In genomic region chr6:31058128-31058894, GRCh38 we compare ENCODE assay signal across 9 cellular contexts. TPM values are rescaled to one million over a fixed set of nuclear protein-coding genes. Genes with fewer than 3 reads are reported as not detected.
DNase-seq lines count a peak whose midpoint lies in the region; ATAC-seq, FAIRE-seq and TF ChIP-seq lines count a peak whose summit lies in the region.
"Had no signal": no experiment of that assay in that cellular context is flagged by ENCODE, and none has a peak within 500 bp of the region (broad histone marks: within the 10 kb centered on the region; RNA-seq: fewer than 3 reads in every experiment).

No MANE protein-coding gene starts in this region.

- H3K27me3 ChIP-seq in GM06990 (replicated peaks; ENCODE audit: control insufficient read depth, insufficient read depth, low read length) (no peaks in the 10 kb centered on the region), pancreas (no peaks in the 10 kb centered on the region)

- no peak overlapping the region for H3K4me3 ChIP-seq in GM06990 (replicated peaks; ENCODE audit: low read depth, low read length)
- H3K4me3 ChIP-seq in pancreas: no peak overlapping the region

- no peaks in the 10 kb centered on the region for H3K9me3 ChIP-seq in pancreas

- ATAC-seq in pancreas (peak; percentile 74 to 84 (median 74)), GM21447 (IDR thresholded peaks at IDR 0.05; ENCODE audit: unreplicated experiment) (no peak)

- no peak overlapping the region for H3K27ac ChIP-seq in pancreas

- WGBS in pancreas, 2 donors: 67 to 70% methylated on average over 10 of the region's 10 CpGs

- TF ChIP-seq CTCF in GM06990 (IDR thresholded peaks at IDR 0.05; ENCODE audit: insufficient read depth, low read length, poor library complexity, severe bottlenecking) (peak; percentile 29), pancreas (IDR thresholded peaks at IDR 0.05) (peak in 3 of 4 donors; percentile 12 to 37 (median 25))

- peaks cover 0 to 7% (median 0%) of the 10 kb centered on the region in 3 donors for H3K4me1 ChIP-seq in pancreas

- FAIRE-seq in pancreas (lab: Jason Lieb, UNC): no peak

- intact Hi-C loops in pancreas (cut with DNase I): no loop called here

- DNase-seq in 8988T (peak; percentile 46), GM06990 (ENCODE audit: extremely low read depth, insufficient read length) (no peak), NOMO-1 treated with DMSO at 0.1 percent for 48 hours (lab: John Stamatoyannopoulos, UW; ENCODE audit: unreplicated experiment) (peak; percentile 70), epidermal melanocyte (ENCODE audit: insufficient read length, low spot score) (peak; percentile 72), pancreas (no peak), activated gamma-delta T cell treated with Interleukin-2 at 50 U/mL for 16 hours (no peak), NCI-H2107 (lab: John Stamatoyannopoulos, UW) (no peak)
- DNase-seq: stimulated activated naive B cell treated with anti-CD40 and anti-IgM and Interleukin-4, amounts not matched to agents 10 μg/mL and 1 μg/mL and 100 μg/mL, for 72 hours had no signal

- H3K36me3 ChIP-seq in GM06990 (ENCODE audit: control insufficient read depth, insufficient read depth, low read length) (peaks cover 8% of the 10 kb centered on the region), pancreas (no peaks in the 10 kb centered on the region)

RNA-seq across cellular contexts. Expression of gene MUC22, which starts 48.0 kb away (rescaled TPM):
- not detected for total RNA-seq in pancreas
- polyA plus RNA-seq in pancreas: under 1 TPM in 1 of 2 donors, not detected in 1; 0.02 TPM

RNA-seq across cellular contexts. Expression of gene C6orf15, which starts 54.1 kb away (rescaled TPM):
- total RNA-seq in pancreas: not detected
- polyA plus RNA-seq in pancreas: not detected

RNA-seq across cellular contexts. Expression of gene PSORS1C1, which starts 56.3 kb away (rescaled TPM):
- 1 to 10 TPM in 1 of 6 donors, under 1 TPM in 5; 0.06 to 1.4 (median 0.30) TPM for total RNA-seq in pancreas
- polyA plus RNA-seq in pancreas: 1 to 10 TPM in 1 of 2 donors, under 1 TPM in 1; 0.70 to 1.9 TPM

Comparison
In these comparisons a context has a peak if more than half of its experiments do, and no peak if none do; other contexts are left out.
1. DNase-seq: peak in 8988T (single experiment), NOMO-1 treated with DMSO at 0.1 percent for 48 hours (single experiment) and epidermal melanocyte (single experiment); none in GM06990 (single experiment), pancreas (0 of 6), activated gamma-delta T cell treated with Interleukin-2 at 50 U/mL for 16 hours (single experiment) and NCI-H2107 (single experiment).